In the genomic region with DNA sequence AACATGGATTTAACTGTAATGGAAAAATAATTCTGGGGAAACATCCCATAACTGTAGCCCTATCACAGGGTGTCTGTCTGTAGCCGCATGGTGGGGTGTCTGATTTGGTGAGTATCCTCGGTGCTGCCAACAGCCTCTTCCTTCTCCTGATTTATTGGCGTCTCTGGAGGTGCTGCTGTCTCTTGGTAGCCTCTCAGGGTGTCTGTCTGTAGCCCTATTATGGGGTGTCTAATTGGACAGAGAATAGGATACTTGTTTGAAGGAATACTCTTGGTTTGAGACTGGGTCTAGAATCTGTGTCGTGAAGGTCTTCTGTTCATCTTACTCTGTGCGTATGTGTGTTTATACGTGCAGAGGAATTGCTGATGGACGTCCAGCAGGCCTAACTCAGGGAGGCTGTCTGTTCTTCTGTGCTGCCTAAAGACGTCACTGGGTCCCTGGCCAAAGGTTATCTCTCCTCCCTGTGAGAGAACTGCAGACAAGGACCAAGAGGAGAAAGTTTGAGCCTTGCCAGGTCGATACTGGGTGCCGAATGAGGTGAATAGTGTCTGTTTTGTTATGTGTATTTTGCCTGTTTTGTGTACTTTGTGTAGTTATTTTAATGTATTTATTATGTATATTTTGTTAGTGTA, we compare ENCODE assay signal across 25 cellular contexts.
"Had no signal": no experiment of that assay in that cellular context is flagged by ENCODE, and none has a peak within 500 bp of the region (broad histone marks: within the 10 kb centered on the region; RNA-seq: fewer than 3 reads in every experiment).

No MANE protein-coding gene starts in this region.

- H3K9me3 Mint-ChIP-seq: immature natural killer cell had no signal

- H3K36me3 ChIP-seq: gastrocnemius medialis, heart right ventricle, left ventricle myocardium inferior, lower lobe of right lung, neutrophil, right atrium auricular region, sigmoid colon, suprapubic skin, thyroid gland, upper lobe of left lung, vagina had no signal

- H3K4me1 Mint-ChIP-seq: immature natural killer cell, naive B cell, nephron had no signal

- H3K27ac ChIP-seq: gastrocnemius medialis, heart right ventricle, left ventricle myocardium inferior, lower lobe of right lung, neutrophil, right atrium auricular region, sigmoid colon, skin epidermis, suprapubic skin, thyroid gland, upper lobe of left lung, vagina had no signal

- H3K9me3 ChIP-seq: gastrocnemius medialis, heart right ventricle, left ventricle myocardium inferior, lower lobe of right lung, neutrophil, right atrium auricular region, sigmoid colon, suprapubic skin, thyroid gland, upper lobe of left lung, vagina had no signal

- FAIRE-seq: endometrium, keratinocyte had no signal

- H3K27ac Mint-ChIP-seq: nephron had no signal

- H3K4me1 ChIP-seq: gastrocnemius medialis, heart right ventricle, left ventricle myocardium inferior, lower lobe of right lung, right atrium auricular region, sigmoid colon, suprapubic skin, thyroid gland, upper lobe of left lung had no signal

- H3K27me3 ChIP-seq: gastrocnemius medialis, heart right ventricle, neutrophil, right atrium auricular region, sigmoid colon, suprapubic skin, thyroid gland, upper lobe of left lung, vagina had no signal

- H3K4me3 Mint-ChIP-seq: immature natural killer cell, nephron had no signal

- DNase-seq: effector memory CD4-positive, alpha-beta T cell; gastrocnemius medialis; heart right ventricle; hypothalamus; immature natural killer cell; left ventricle myocardium inferior; lower lobe of right lung; mesenchymal stem cell; midbrain; naive B cell; sigmoid colon; stimulated activated CD4-positive, alpha-beta T cell treated with anti-CD3 and anti-CD28 coated beads, Interleukin-12 subunit alpha, Interleukin-12 subunit beta, amount 100 ng/mL, for 4 hours; stimulated activated CD4-positive, alpha-beta T cell treated with anti-CD3 and anti-CD28 coated beads, Interleukin-2, amount 100 ng/mL, for 48 hours; stimulated activated naive CD4-positive, alpha-beta T cell treated with Interleukin-2 at 50 U/mL for 16 hours; thyroid gland; upper lobe of left lung had no signal

- H3K4me3 ChIP-seq: gastrocnemius medialis, heart right ventricle, left ventricle myocardium inferior, lower lobe of right lung, right atrium auricular region, sigmoid colon, skin epidermis, suprapubic skin, thyroid gland, upper lobe of left lung, vagina had no signal

- H3K36me3 Mint-ChIP-seq: immature natural killer cell, naive B cell had no signal

- ATAC-seq: esophagus mucosa, gastrocnemius medialis, heart right ventricle, lower lobe of right lung had no signal
